In the genomic region with DNA sequence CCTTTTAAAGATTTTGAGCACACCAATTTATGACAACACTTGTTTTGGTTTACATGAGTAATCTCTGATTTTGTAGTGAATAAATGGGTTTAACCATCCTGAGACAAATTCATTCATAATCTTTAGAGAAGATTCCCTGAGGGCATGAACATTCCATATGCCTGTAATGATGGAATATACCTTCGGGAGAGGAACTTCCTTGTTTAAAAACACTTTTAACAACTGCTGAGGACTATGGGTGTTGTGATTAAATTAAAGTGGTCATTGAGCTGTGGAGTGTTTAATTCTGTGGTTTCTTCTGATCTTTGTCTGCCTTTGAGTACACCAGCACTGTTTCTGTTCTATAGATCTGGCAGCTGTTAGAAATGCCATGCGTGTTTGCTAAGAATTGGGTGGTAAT, we compare ENCODE assay signal across 25 cellular contexts.
A peak's percentile ranks its signal among the peaks of the same experiment; 100 is the strongest.
DNase-seq lines count a peak whose midpoint lies in the region; ATAC-seq and TF ChIP-seq lines count a peak whose summit lies in the region.
"Had no signal": no experiment of that assay in that cellular context is flagged by ENCODE, and none has a peak within 500 bp of the region (broad histone marks: within the 10 kb centered on the region; RNA-seq: fewer than 3 reads in every experiment).

No MANE protein-coding gene starts in this region.

- peaks cover 19% of the 10 kb centered on the region for H3K4me1 Mint-ChIP-seq in osteocyte (ENCODE audit: unreplicated experiment)
- H3K4me1 Mint-ChIP-seq: CD14-positive monocyte had no signal

- H3K9me3 Mint-ChIP-seq in osteocyte (ENCODE audit: unreplicated experiment) = no peaks in the 10 kb centered on the region
- H3K9me3 Mint-ChIP-seq: activated CD8-positive, alpha-beta T cell treated with anti-CD3 and anti-CD28 coated beads for 36 hours; activated naive CD4-positive, alpha-beta T cell treated with anti-CD3 and anti-CD28 coated beads for 36 hours; neural crest cell had no signal

- ATAC-seq in GM21619 (IDR thresholded peaks at IDR 0.05; ENCODE audit: unreplicated experiment) (no peak), GM21576 (IDR thresholded peaks at IDR 0.05; ENCODE audit: unreplicated experiment) (no peak), HG03159 (IDR thresholded peaks at IDR 0.05; ENCODE audit: unreplicated experiment) (no peak)
- ATAC-seq: activated CD8-positive, alpha-beta T cell treated with anti-CD3 and anti-CD28 coated beads for 36 hours; esophagus mucosa; left cardiac atrium; psoas muscle had no signal

- DNase-seq in NCI-H748 (lab: John Stamatoyannopoulos, UW; ENCODE audit: unreplicated experiment) (peak; percentile 32), NCI-H748 treated with DMSO at 0.1 percent for 48 hours (lab: John Stamatoyannopoulos, UW) (no peak), NCI-H1436 treated with DMSO at 0.1 percent for 48 hours (lab: John Stamatoyannopoulos, UW) (peak; percentile 92), osteocyte (ENCODE audit: extremely low spot score, unreplicated experiment) (no peak)
- DNase-seq: activated CD4-positive, CD25-positive, alpha-beta regulatory T cell; activated CD8-positive, alpha-beta T cell treated with anti-CD3 and anti-CD28 coated beads for 36 hours; activated naive CD4-positive, alpha-beta T cell treated with anti-CD3 and anti-CD28 coated beads for 36 hours; activated T-cell treated with anti-CD3 and anti-CD28 coated beads, Interleukin-2, amount 50 U/mL, for 1 hour; aorta; cerebellar nuclear complex; effector CD4-positive, alpha-beta T cell; left cardiac atrium; NCI-H1092; NCI-H526 treated with DMSO at 0.1 percent for 48 hours; psoas muscle; small intestine; stimulated activated CD4-positive, alpha-beta T cell treated with anti-CD3 and anti-CD28 coated beads, Interleukin-4, amount 100 ng/mL, for 4 hours; T-helper 2 cell had no signal

- no peaks in the 10 kb centered on the region for H3K27me3 Mint-ChIP-seq in osteocyte (ENCODE audit: unreplicated experiment)
- H3K27me3 Mint-ChIP-seq: activated CD8-positive, alpha-beta T cell treated with anti-CD3 and anti-CD28 coated beads for 36 hours had no signal

- no peak overlapping the region for H3K4me3 Mint-ChIP-seq in osteocyte (ENCODE audit: unreplicated experiment)
- H3K4me3 Mint-ChIP-seq: activated CD8-positive, alpha-beta T cell treated with anti-CD3 and anti-CD28 coated beads for 36 hours; activated naive CD4-positive, alpha-beta T cell treated with anti-CD3 and anti-CD28 coated beads for 36 hours; CD14-positive monocyte; neural crest cell had no signal

- H3K27ac Mint-ChIP-seq in osteocyte (ENCODE audit: unreplicated experiment) = peak overlapping the region; percentile 4
- H3K27ac Mint-ChIP-seq: activated CD8-positive, alpha-beta T cell treated with anti-CD3 and anti-CD28 coated beads for 36 hours; activated naive CD4-positive, alpha-beta T cell treated with anti-CD3 and anti-CD28 coated beads for 36 hours; CD14-positive monocyte had no signal

- TF ChIP-seq CTCF in osteocyte (IDR thresholded peaks at IDR 0.05) = no peak

- peaks cover 6% of the 10 kb centered on the region for H3K36me3 Mint-ChIP-seq in osteocyte (ENCODE audit: unreplicated experiment)
- H3K36me3 Mint-ChIP-seq: CD14-positive monocyte had no signal

TF ChIP-seq in PFSK-1, 5 proteins besides CTCF, POLR2A, EP300 and RAD21:
- TF ChIP-seq SIN3A (IDR thresholded peaks at IDR 0.05; ENCODE audit: borderline replicate concordance, insufficient read depth, low read length) (peak; percentile 56; the same call in 1 of the 2 replicates), POLR2AphosphoS5 (IDR thresholded peaks at IDR 0.05; ENCODE audit: low read depth, low read length) (peak; percentile 45; the same call in 1 of the 2 replicates), FOXP2 (optimal IDR thresholded peaks at IDR 0.05; ENCODE audit: borderline replicate concordance, extremely low read depth, extremely low read length, insufficient read depth) (no peak)

Comparison
In these comparisons a context has a peak if more than half of its experiments do, and no peak if none do; other contexts are left out.
1. DNase-seq: peak in NCI-H748 (single experiment) and NCI-H1436 treated with DMSO at 0.1 percent for 48 hours (single experiment); none in NCI-H748 treated with DMSO at 0.1 percent for 48 hours (single experiment) and osteocyte (single experiment).